5 cellular contexts compared by ENCODE assay signal in genomic region chr1:6597777-6598131, GRCh38.
DNase-seq lines count a peak whose midpoint lies in the region; TF ChIP-seq lines count a peak whose summit lies in the region.
"Had no signal": no experiment of that assay in that cellular context is flagged by ENCODE, and none has a peak within 500 bp of the region (broad histone marks: within the 10 kb centered on the region; RNA-seq: fewer than 3 reads in every experiment).

No MANE protein-coding gene starts in this region.

- H3K9ac ChIP-seq in adipocyte (ENCODE audit: low read length) = peak overlapping the region; percentile 29

- H3K36me3 ChIP-seq in adipocyte (ENCODE audit: control insufficient read depth, insufficient read depth, low read length, severe bottlenecking) = peaks cover 62% of the 10 kb centered on the region

- no peaks in the 10 kb centered on the region for H3K9me3 ChIP-seq in adipocyte (ENCODE audit: control insufficient read depth, low read length)
- H3K9me3 ChIP-seq: body of pancreas had no signal

- H3K4me1 ChIP-seq in adipocyte (ENCODE audit: control insufficient read depth, insufficient read depth, low read length) = peaks cover 36% of the 10 kb centered on the region

- TF ChIP-seq CTCF in GM20000 (IDR thresholded peaks at IDR 0.05; ENCODE audit: extremely low read depth, missing control alignments) = no peak

- peak overlapping the region; percentile 33 for H3K4me3 ChIP-seq in adipocyte (ENCODE audit: low read length)
- H3K4me3 ChIP-seq: body of pancreas had no signal

- no peaks in the 10 kb centered on the region for H3K27me3 ChIP-seq in adipocyte (replicated peaks; ENCODE audit: control insufficient read depth, insufficient read depth, low read length)
- H3K27me3 ChIP-seq: body of pancreas had no signal

- DNase-seq in adipocyte (ENCODE audit: low read depth) (no peak), GM20000 (ENCODE audit: low spot score) (no peak)
- DNase-seq: body of pancreas; CD4-positive, alpha-beta memory T cell; NCI-H82 had no signal
